8 cellular contexts compared by ENCODE assay signal in the genomic region with DNA sequence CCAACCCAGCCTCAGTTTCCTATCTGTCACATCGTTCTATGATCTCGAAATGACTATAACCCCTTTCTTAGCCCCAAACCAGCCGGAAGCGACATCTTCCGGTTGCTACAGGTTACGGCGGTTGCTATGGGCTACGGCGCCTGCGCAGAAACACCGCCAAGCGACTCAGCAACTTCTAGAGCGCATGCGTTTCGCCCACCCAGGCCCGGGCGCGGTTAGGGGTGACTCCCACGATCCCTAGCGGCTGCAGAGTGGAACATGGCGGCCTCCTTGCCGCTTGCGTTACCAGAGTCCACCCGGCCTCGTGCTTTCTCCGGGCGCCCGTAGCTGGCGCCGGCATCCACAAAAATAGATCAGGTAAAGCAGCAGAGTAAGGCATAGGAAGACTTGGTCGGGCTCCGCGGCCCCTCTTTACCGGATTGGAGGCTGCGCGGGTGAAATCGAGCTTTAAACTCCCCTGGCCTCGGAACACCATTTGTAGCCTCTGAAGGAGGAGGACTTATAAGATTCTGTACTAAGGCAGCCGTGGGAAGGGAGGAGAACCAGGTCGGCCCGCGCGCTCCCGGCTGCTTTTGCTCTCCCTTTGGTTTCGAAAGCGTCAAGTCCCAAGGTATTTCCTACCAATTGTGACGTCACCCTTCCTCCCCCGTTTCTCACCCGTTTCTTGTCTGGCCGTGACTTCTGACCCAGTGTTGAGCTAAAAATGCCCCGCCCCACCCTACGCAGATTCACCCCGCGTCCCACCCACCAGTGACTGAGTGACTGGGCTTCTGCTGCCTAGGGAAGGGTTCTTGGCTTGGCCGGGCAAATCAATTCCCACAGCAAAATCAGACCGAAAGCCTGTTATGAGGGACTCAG. TPM values are rescaled to one million over a fixed set of nuclear protein-coding genes. Genes with fewer than 3 reads are reported as not detected.
DNase-seq lines count a peak whose midpoint lies in the region; ATAC-seq and TF ChIP-seq lines count a peak whose summit lies in the region.

No MANE protein-coding gene starts in this region.

- under 1% methylated on average over 56 of the region's 56 CpGs for WGBS in right cardiac atrium

- TF ChIP-seq CTCF in ascending aorta (IDR thresholded peaks at IDR 0.05) = peak in 2 of 3 experiments; percentile 24 to 30
- peak in 2 of 4 experiments; percentile 40 to 51 for TF ChIP-seq CTCF in uterus (IDR thresholded peaks at IDR 0.05)

- H3K27me3 ChIP-seq in ascending aorta = no peaks in the 10 kb centered on the region
- no peaks in the 10 kb centered on the region for H3K27me3 ChIP-seq in right cardiac atrium (ENCODE audit: control insufficient read depth, insufficient read depth)
- H3K27me3 ChIP-seq in uterus = no peaks in the 10 kb centered on the region

- peaks cover 0 to 33% of the 10 kb centered on the region in 2 donors for H3K4me1 ChIP-seq in ascending aorta
- H3K4me1 ChIP-seq in right cardiac atrium (ENCODE audit: control insufficient read depth, insufficient read depth, low read length) = peaks cover 28% of the 10 kb centered on the region
- H3K4me1 ChIP-seq in uterus = peaks cover 21 to 22% of the 10 kb centered on the region in 2 donors

- intact Hi-C loops in ascending aorta (cut with DNase I) = loop anchor here (1.0 to 10.0 kb wide), 8 partner anchors 47 to 781 kb away; a partner anchor contains a TSS
- intact Hi-C loops in right cardiac atrium (cut with DNase I) = loop anchor here in 1 of 4 donors (5.0 kb wide), 1 partner anchor 62 kb away; no protein-coding TSS in a partner anchor
- intact Hi-C loops in uterus (cut with DNase I; ENCODE audit: low total_unique reads) = no loop called here

- H3K36me3 ChIP-seq in ascending aorta (no peaks in the 10 kb centered on the region), uterus (no peaks in the 10 kb centered on the region)

- peak; percentile 94 to 95 for DNase-seq in NCI-H187 (lab: John Stamatoyannopoulos, UW)
- DNase-seq in T-helper 2 cell = peak; percentile 98 to 99 (median 98)
- DNase-seq in ascending aorta (ENCODE audit: low spot score in 2 of 2) = peak; percentile 90 to 99
- DNase-seq in right cardiac atrium = peak; percentile 99
- peak; percentile 93 for DNase-seq in pulmonary artery endothelial cell (ENCODE audit: low read depth, low spot score)
- peak; percentile 98 for DNase-seq in uterus

- TF ChIP-seq POLR2A in uterus (IDR thresholded peaks at IDR 0.05) = peak; percentile 86 to 92

- H3K4me3 ChIP-seq in ascending aorta (peak overlapping the region; percentile 88), right cardiac atrium (ENCODE audit: low read length) (peak overlapping the region; percentile 82), uterus (peak overlapping the region; percentile 66 to 87)

- ATAC-seq in GM18502 (IDR thresholded peaks at IDR 0.05; ENCODE audit: poor library complexity, unreplicated experiment) = peak; percentile 86
- peak; percentile 83 for ATAC-seq in HG02938 (IDR thresholded peaks at IDR 0.05; ENCODE audit: unreplicated experiment)
- peak; percentile 91 to 94 for ATAC-seq in right cardiac atrium

- H3K27ac ChIP-seq in ascending aorta (peak overlapping the region; percentile 98 to 99), right cardiac atrium (ENCODE audit: low read length) (peak overlapping the region; percentile 98), uterus (peak overlapping the region; percentile 98 to 100)

- H3K9me3 ChIP-seq in ascending aorta (no peaks in the 10 kb centered on the region), right cardiac atrium (ENCODE audit: control insufficient read depth, low read length) (no peaks in the 10 kb centered on the region), uterus (no peaks in the 10 kb centered on the region)

RNA-seq across cellular contexts. Expression of a gene that starts 3.5 kb away (rescaled TPM):
- total RNA-seq in ascending aorta = not detected
- total RNA-seq in right cardiac atrium = 1 to 10 TPM; 1.9 to 2.2 (median 2.2) TPM
- 2.0 TPM for polyA plus RNA-seq in right cardiac atrium
- 3.0 and 7.0 TPM in 2 replicates for total RNA-seq in pulmonary artery endothelial cell
- 1 to 10 TPM in 3 of 4 donors, under 1 TPM in 1; 0.26 to 9.1 (median 5.5) TPM for total RNA-seq in uterus

RNA-seq across cellular contexts. Expression of a gene that starts 59.3 kb away (rescaled TPM):
- total RNA-seq in ascending aorta (10.4 TPM), right cardiac atrium (1 to 10 TPM; 4.8 to 6.8 (median 5.7) TPM), pulmonary artery endothelial cell (6.4 and 14.0 TPM in 2 replicates), uterus (10 to 100 TPM in 1 of 4 donors, 1 to 10 TPM in 3; 2.1 to 14.0 (median 4.5) TPM)
- 5.2 TPM for polyA plus RNA-seq in right cardiac atrium

Comparison
In these comparisons a context has a peak if more than half of its experiments do, and no peak if none do; other contexts are left out.
1. Peak in every context shown above with its lines: DNase-seq, ATAC-seq, H3K4me3 ChIP-seq and H3K27ac ChIP-seq.